In the genomic region with DNA sequence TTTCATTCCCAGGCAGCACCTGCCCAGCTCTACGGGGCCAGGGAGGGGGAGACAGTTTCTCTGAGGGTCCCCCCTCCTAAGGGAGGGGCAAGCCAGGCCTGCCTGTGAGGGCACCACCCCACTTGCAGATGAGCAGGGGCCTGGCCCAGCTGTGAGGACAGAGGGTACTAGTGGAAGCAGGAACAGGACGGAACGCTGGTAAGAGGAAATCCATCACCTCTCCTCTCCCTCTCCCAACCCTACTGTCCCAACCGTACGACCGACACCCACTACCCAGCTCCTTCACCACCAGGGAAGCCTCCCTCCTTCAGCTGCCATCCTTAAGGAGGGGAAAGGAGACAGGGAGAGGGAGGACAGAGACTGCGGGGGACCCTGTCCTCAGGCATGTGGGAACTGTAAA, we compare ENCODE assay signal across 18 cellular contexts. TPM values are rescaled to one million over a fixed set of nuclear protein-coding genes. Genes with fewer than 3 reads are reported as not detected.
DNase-seq lines count a peak whose midpoint lies in the region; ATAC-seq, FAIRE-seq and TF ChIP-seq lines count a peak whose summit lies in the region.
"Had no signal": no experiment of that assay in that cellular context is flagged by ENCODE, and none has a peak within 500 bp of the region (broad histone marks: within the 10 kb centered on the region; RNA-seq: fewer than 3 reads in every experiment).

No MANE protein-coding gene starts in this region.

- H3K27me3 Mint-ChIP-seq in H9 (ENCODE audit: low read depth), result no peaks in the 10 kb centered on the region
- H3K27me3 Mint-ChIP-seq in activated T-helper 2 cell treated with anti-CD3 and anti-CD28 coated beads, Interferon-gamma antibody, Interleukin-2, Interleukin-4, amounts not matched to agents 10 μg/mL and 5 μg/mL and 100 μg/mL, durations not matched to agents 14 hours and 24 hours and 36 hours (ENCODE audit: low read depth), result no peaks in the 10 kb centered on the region

- no peak overlapping the region for H2AK5ac ChIP-seq in H9 (ENCODE audit: insufficient read length, low read length)

- WGBS in H9 (ENCODE audit: extremely low coverage, insufficient read length, low lambda C conversion rate), result no CpG with 5 or more reads among the region's 7 CpGs
- 60% methylated on average over 6 of the region's 7 CpGs for WGBS in K562 (ENCODE audit: insufficient coverage, low coverage, missing lambda C conversion rate)

- H4K91ac ChIP-seq in H9 (ENCODE audit: insufficient read length, low read depth, low read length), result no peak overlapping the region

- H3K79me1 ChIP-seq in H9 (ENCODE audit: insufficient read depth, low read depth, low read length, poor library complexity, severe bottlenecking), result no peaks in the 10 kb centered on the region

- FAIRE-seq in K562 (lab: Jason Lieb, UNC), result no peak
- FAIRE-seq: H54, HTR-8/SVneo had no signal

- H4K8ac ChIP-seq in H9 (replicated peaks; ENCODE audit: insufficient read length, low read depth, low read length), result no peak overlapping the region

- H3K18ac ChIP-seq in H9 (ENCODE audit: insufficient read length, low read depth, low read length), result no peak overlapping the region

- H3K4me3 ChIP-seq in AG04450 (ENCODE audit: low read depth, low read length) (no peak overlapping the region), K562 (no peak overlapping the region), osteoblast (ENCODE audit: insufficient read depth, low read length) (no peak overlapping the region)
- H3K4me3 ChIP-seq: BLaER1 had no signal

- no peak for DNase-seq in AG04450 (ENCODE audit: low read depth, low spot score)
- no peak for DNase-seq in H9
- DNase-seq in K562 (ENCODE audit: extremely low read depth in 1 of 4, low spot score in 3 of 4), result no peak
- DNase-seq in osteoblast (ENCODE audit: insufficient read length, low spot score, missing footprints), result peak; percentile 77
- DNase-seq in activated T-helper 2 cell treated with anti-CD3 and anti-CD28 coated beads, Interferon-gamma antibody, Interleukin-2, Interleukin-4, amounts not matched to agents 10 μg/mL and 5 μg/mL and 100 μg/mL, durations not matched to agents 14 hours and 24 hours and 36 hours (ENCODE audit: low spot score), result no peak
- no peak for DNase-seq in left colon
- no peak for DNase-seq in RWPE1 (ENCODE audit: low spot score)
- DNase-seq: AML-193; Caco-2; CD8-positive, alpha-beta memory T cell; DND-41; GDM1; HFFc6 had no signal

- H3K9me1 ChIP-seq in K562 (ENCODE audit: control insufficient read depth, insufficient read depth, low read length), result no peaks in the 10 kb centered on the region

- no peak overlapping the region for H3K23ac ChIP-seq in H9 (ENCODE audit: insufficient read length, low read depth, low read length)

- H2BK12ac ChIP-seq in H9 (ENCODE audit: insufficient read length, low read depth, low read length), result no peak overlapping the region

- H3K23me2 ChIP-seq in H9 (ENCODE audit: insufficient read length, low read depth, low read length, poor library complexity, severe bottlenecking), result no peaks in the 10 kb centered on the region

- H3K36me3 ChIP-seq in K562 (ENCODE audit: control insufficient read depth, insufficient read depth, low read length) (no peaks in the 10 kb centered on the region), osteoblast (ENCODE audit: insufficient read depth, low read length) (no peaks in the 10 kb centered on the region)
- H3K36me3 ChIP-seq: BLaER1 had no signal

- intact Hi-C loops in K562 (cut with micrococcal nuclease), result no loop called here
- intact Hi-C loops in activated T-helper 2 cell treated with anti-CD3 and anti-CD28 coated beads, Interferon-gamma antibody, Interleukin-2, Interleukin-4, amounts not matched to agents 10 μg/mL and 5 μg/mL and 100 μg/mL, durations not matched to agents 14 hours and 24 hours and 36 hours (cut with micrococcal nuclease), result no loop called here
- intact Hi-C loops in left colon (cut with DNase I, micrococcal nuclease), result no loop called here

- H3K4me3 Mint-ChIP-seq in H9, result no peak overlapping the region
- no peak overlapping the region for H3K4me3 Mint-ChIP-seq in activated T-helper 2 cell treated with anti-CD3 and anti-CD28 coated beads, Interferon-gamma antibody, Interleukin-2, Interleukin-4, amounts not matched to agents 10 μg/mL and 5 μg/mL and 100 μg/mL, durations not matched to agents 14 hours and 24 hours and 36 hours (ENCODE audit: low read depth)
- H3K4me3 Mint-ChIP-seq: CD8-positive, alpha-beta memory T cell; HFFc6 had no signal

- ATAC-seq in K562 (no peak), GM21515 (IDR thresholded peaks at IDR 0.05; ENCODE audit: unreplicated experiment) (no peak), left colon (no peak)

- H3K4me1 ChIP-seq in H9 (ENCODE audit: insufficient read depth, low read length) (no peaks in the 10 kb centered on the region), K562 (replicated peaks in 1 of 2; ENCODE audit: control insufficient read depth in 2 of 2, insufficient read depth in 2 of 2, low read length in 2 of 2) (peaks cover 6 to 54% of the 10 kb centered on the region in 2 experiments; a peak in 4 of 5 replicates), osteoblast (ENCODE audit: insufficient read depth, low read length) (no peaks in the 10 kb centered on the region)
- H3K4me1 ChIP-seq: BLaER1, Caco-2 had no signal

- H2BK15ac ChIP-seq in H9 (ENCODE audit: low read depth, low read length), result no peak overlapping the region

- CTCF ChIA-PET in AG04450 (lab: Charles Lee) (no interaction called here), K562 (lab: Yijun Ruan, JAX; ENCODE audit: low intra/inter-chr PET ratio) (no interaction called here), RWPE1 (lab: Yijun Ruan, JAX) (interaction anchor here (0.5 kb wide), 1 partner anchor 40 kb away, joined by 3 read pairs; no protein-coding TSS in a partner anchor)

- TF ChIP-seq CTCF in AG04450 (IDR thresholded peaks at IDR 0.05; ENCODE audit: low read depth, low read length) (no peak), H9 (conservative IDR thresholded peaks at IDR 0.05) (no peak), K562 (IDR thresholded peaks at IDR 0.05 in 2 of 3, conservative IDR thresholded peaks at IDR 0.05 in 1 of 3; ENCODE audit: insufficient read depth in 2 of 3, low read depth in 1 of 3, low read length in 3 of 3) (no peak), osteoblast (IDR thresholded peaks at IDR 0.05; ENCODE audit: extremely low read depth, low read depth, low read length) (no peak), RWPE1 (conservative IDR thresholded peaks at IDR 0.05; ENCODE audit: low read depth) (no peak)

- peak overlapping the region; percentile 19; the same call in 1 of the 2 replicates for H3K14ac ChIP-seq in H9 (ENCODE audit: insufficient read depth, low read length)

- no peak for TF ChIP-seq POLR2A in K562 (conservative IDR thresholded peaks at IDR 0.05)

- TF ChIP-seq EP300 in K562 (IDR thresholded peaks at IDR 0.05; ENCODE audit: low read length), result no peak

- no peaks in the 10 kb centered on the region for H3K79me2 ChIP-seq in H9 (ENCODE audit: insufficient read depth, low read length)
- no peaks in the 10 kb centered on the region for H3K79me2 ChIP-seq in K562 (ENCODE audit: control insufficient read depth, insufficient read depth, low read length)
- H3K79me2 ChIP-seq in osteoblast (ENCODE audit: insufficient read depth, low read length), result no peaks in the 10 kb centered on the region

- H3K27ac ChIP-seq in AG04450 (ENCODE audit: low read depth, low read length) (peak overlapping the region; percentile 21), H9 (ENCODE audit: insufficient read length, low read depth, low read length) (no peak overlapping the region), K562 (ENCODE audit: extremely low read depth, low read depth, low read length) (no peak overlapping the region), osteoblast (ENCODE audit: low read depth, low read length) (no peak overlapping the region), RWPE1 (no peak overlapping the region)
- H3K27ac ChIP-seq: BLaER1 had no signal

- in situ Hi-C loops in K562 (cut with MboI), result no loop called here

- H3K4ac ChIP-seq in H9 (ENCODE audit: low read depth, low read length), result no peak overlapping the region

- no peak overlapping the region for H2BK120ac ChIP-seq in H9 (ENCODE audit: low read depth, low read length, poor library complexity, severe bottlenecking)

- POLR2A ChIA-PET in AG04450 (lab: Yijun Ruan, JAX) (interaction anchor here (0.5 kb wide), 1 partner anchor 1069 kb away, joined by 11 read pairs; no protein-coding TSS in a partner anchor), K562 (lab: Yijun Ruan, JAX) (interaction anchor here (0.8 kb wide), 1 partner anchor 75 kb away, joined by 3 read pairs; no protein-coding TSS in a partner anchor), RWPE1 (lab: Yijun Ruan, JAX; ENCODE audit: low non-redundant PET) (no interaction called here)

- H3K9me3 ChIP-seq in AG04450 (ENCODE audit: control insufficient read depth, insufficient read depth, low read length) (no peaks in the 10 kb centered on the region), H9 (ENCODE audit: control insufficient read depth, low read depth, low read length) (no peaks in the 10 kb centered on the region), K562 (replicated peaks; ENCODE audit: control insufficient read depth, insufficient read depth, low read depth, low read length) (no peaks in the 10 kb centered on the region), osteoblast (ENCODE audit: low read depth, low read length) (no peaks in the 10 kb centered on the region)
- H3K9me3 ChIP-seq: BLaER1, Caco-2 had no signal

- no TSS peak for BruUV-seq in K562 (replicated peaks; lab: Mats Ljungman, UMichigan)

- no peak for TF ChIP-seq RAD21 in K562 (CRISPR knock-in tag; conservative IDR thresholded peaks at IDR 0.05 in 1 of 2, IDR thresholded peaks at IDR 0.05 in 1 of 2)

- H3T11ph ChIP-seq in H9 (ENCODE audit: low read length), result no peak overlapping the region

- H4K20me1 ChIP-seq in H9 (ENCODE audit: control insufficient read depth, insufficient read depth, insufficient read length), result no peaks in the 10 kb centered on the region
- H4K20me1 ChIP-seq in K562 (replicated peaks; ENCODE audit: control insufficient read depth, insufficient read depth, low read length), result no peaks in the 10 kb centered on the region
- H4K20me1 ChIP-seq in osteoblast (ENCODE audit: insufficient read depth, low read length), result peaks cover 4% of the 10 kb centered on the region
- H4K20me1 ChIP-seq: BLaER1 had no signal

- H3K27ac Mint-ChIP-seq in H9, result peak overlapping the region; percentile 15 to 75 (median 68); a peak in 4 of 7 replicates
- no peak overlapping the region for H3K27ac Mint-ChIP-seq in activated T-helper 2 cell treated with anti-CD3 and anti-CD28 coated beads, Interferon-gamma antibody, Interleukin-2, Interleukin-4, amounts not matched to agents 10 μg/mL and 5 μg/mL and 100 μg/mL, durations not matched to agents 14 hours and 24 hours and 36 hours
- H3K27ac Mint-ChIP-seq: HFFc6 had no signal

- peaks cover 21 to 39% of the 10 kb centered on the region in 2 experiments for H3K4me1 Mint-ChIP-seq in H9
- H3K4me1 Mint-ChIP-seq in activated T-helper 2 cell treated with anti-CD3 and anti-CD28 coated beads, Interferon-gamma antibody, Interleukin-2, Interleukin-4, amounts not matched to agents 10 μg/mL and 5 μg/mL and 100 μg/mL, durations not matched to agents 14 hours and 24 hours and 36 hours (ENCODE audit: low read depth), result no peaks in the 10 kb centered on the region
- H3K4me1 Mint-ChIP-seq: CD8-positive, alpha-beta memory T cell had no signal

- H2AFZ ChIP-seq in H9 (ENCODE audit: low read length), result no peak overlapping the region
- H2AFZ ChIP-seq in K562 (ENCODE audit: low read depth, low read length), result no peak overlapping the region
- no peak overlapping the region for H2AFZ ChIP-seq in osteoblast (ENCODE audit: low read length)

- H3K27me3 ChIP-seq in AG04450 (ENCODE audit: control insufficient read depth, insufficient read depth, low read length) (peaks cover 12% of the 10 kb centered on the region), H9 (ENCODE audit: insufficient read depth, low read length) (no peaks in the 10 kb centered on the region), K562 (ENCODE audit: control insufficient read depth in 2 of 2, insufficient read depth in 2 of 2, low read length in 2 of 2) (no peaks in the 10 kb centered on the region), osteoblast (ENCODE audit: insufficient read depth, low read length) (peaks cover 3% of the 10 kb centered on the region)
- H3K27me3 ChIP-seq: BLaER1 had no signal

- no peak overlapping the region for H2BK20ac ChIP-seq in H9 (ENCODE audit: low read depth, low read length, poor library complexity, severe bottlenecking)

- no peak overlapping the region for H2BK5ac ChIP-seq in H9 (ENCODE audit: insufficient read length, low read length)

- H3K9ac ChIP-seq in H9 (ENCODE audit: extremely low read depth, insufficient read length, low read length), result no peak overlapping the region
- peak overlapping the region in 1 of 2 experiments; percentile 61; a peak in 2 of 4 replicates for H3K9ac ChIP-seq in K562 (ENCODE audit: insufficient read depth in 1 of 2, low read depth in 2 of 2, low read length in 2 of 2)
- H3K9ac ChIP-seq: BLaER1 had no signal

- no peaks in the 10 kb centered on the region for H3K36me3 Mint-ChIP-seq in H9 (ENCODE audit: insufficient read depth in 1 of 3, low read depth in 3 of 3)
- H3K36me3 Mint-ChIP-seq in activated T-helper 2 cell treated with anti-CD3 and anti-CD28 coated beads, Interferon-gamma antibody, Interleukin-2, Interleukin-4, amounts not matched to agents 10 μg/mL and 5 μg/mL and 100 μg/mL, durations not matched to agents 14 hours and 24 hours and 36 hours (ENCODE audit: low read depth), result no peaks in the 10 kb centered on the region
- H3K36me3 Mint-ChIP-seq: CD8-positive, alpha-beta memory T cell had no signal

- H4K5ac ChIP-seq in H9 (ENCODE audit: insufficient read length, low read depth, low read length), result no peak overlapping the region

- no peak overlapping the region for H3K56ac ChIP-seq in H9 (ENCODE audit: insufficient read length, low read depth, low read length)

- H3K4me2 ChIP-seq in H9 (ENCODE audit: insufficient read depth, insufficient read length, low read length) (no peak overlapping the region), K562 (ENCODE audit: insufficient read depth, low read length) (no peak overlapping the region), osteoblast (ENCODE audit: insufficient read depth, low read length) (no peak overlapping the region)
- H3K4me2 ChIP-seq: BLaER1 had no signal

- no peaks in the 10 kb centered on the region for H3K9me3 Mint-ChIP-seq in H9
- H3K9me3 Mint-ChIP-seq in activated T-helper 2 cell treated with anti-CD3 and anti-CD28 coated beads, Interferon-gamma antibody, Interleukin-2, Interleukin-4, amounts not matched to agents 10 μg/mL and 5 μg/mL and 100 μg/mL, durations not matched to agents 14 hours and 24 hours and 36 hours, result no peaks in the 10 kb centered on the region
- H3K9me3 Mint-ChIP-seq: CD8-positive, alpha-beta memory T cell; HFFc6 had no signal

RNA-seq across cellular contexts. Expression of gene SPDEF, which starts 12.7 kb away (rescaled TPM):
- polyA plus RNA-seq in AG04450 (2011; rRNA removed), result 0.04 TPM in 1 of 2 replicates, not detected in the other
- not detected in 2 replicates for polyA minus RNA-seq in AG04450 (2011; rRNA and poly(A)+ RNA removed)
- total RNA-seq in H9 (2021), result 0.15 and 0.22 TPM in 2 replicates
- not detected in 2 replicates for total RNA-seq in K562 (2011; cell fraction: chromatin; rRNA removed; ENCODE audit: low replicate concordance)
- 0.13 TPM in 1 of 2 replicates, not detected in the other for total RNA-seq in K562 (2011; cell fraction: nucleolus; rRNA removed)
- 0.29 TPM in 1 of 2 replicates, not detected in the other for total RNA-seq in K562 (2011; cell fraction: nucleoplasm; rRNA removed)
- total RNA-seq in K562 (2014; rRNA removed), result 0.08 TPM in 1 of 2 replicates, not detected in the other
- total RNA-seq in K562 (2014; rRNA removed; fragmentation: Illumina TruSeq; extraction: Trizol), result not detected in 2 replicates
- 0.11 and 0.15 TPM in 2 replicates for total RNA-seq in K562 (2015; rRNA removed; fragmentation: Illumina TruSeq; extraction: Trizol)
- total RNA-seq in K562 (2021), result 0.11 and 0.16 TPM in 2 replicates
- polyA plus RNA-seq in K562 (2011; rRNA removed), result 0.04 and 0.08 TPM in 2 replicates
- 0.13 and 0.16 TPM in 2 replicates for polyA plus RNA-seq in K562 (2011; cell fraction: cytosol; rRNA removed)
- polyA plus RNA-seq in K562 (2011; cell fraction: nucleus; rRNA removed), result 0.23 and 0.35 TPM in 2 replicates
- 0.05 TPM in 1 of 2 replicates, not detected in the other for polyA plus RNA-seq in K562 (2012)
- 0.10 TPM in 1 of 2 replicates, not detected in the other for polyA plus RNA-seq in K562 (2014; fragmentation: Illumina TruSeq; extraction: Trizol)
- not detected for polyA plus RNA-seq in K562 (2014; fragmentation: Nextera tagmentation; extraction: Ambion mirVana)
- polyA plus RNA-seq in K562 (2014; rRNA removed), result 0.08 and 0.12 TPM in 2 replicates
- not detected in 2 replicates for polyA minus RNA-seq in K562 (2011; rRNA and poly(A)+ RNA removed)
- polyA minus RNA-seq in K562 (2011; cell fraction: cytosol; rRNA and poly(A)+ RNA removed), result not detected in 2 replicates
- not detected in 2 replicates for polyA minus RNA-seq in K562 (2011; cell fraction: nucleus; rRNA and poly(A)+ RNA removed)
- 0.29 TPM in 1 of 2 replicates, not detected in the other for total RNA-seq in osteoblast
- total RNA-seq in activated T-helper 2 cell treated with anti-CD3 and anti-CD28 coated beads, Interferon-gamma antibody, Interleukin-2, Interleukin-4, amounts not matched to agents 10 μg/mL and 5 μg/mL and 100 μg/mL, durations not matched to agents 14 hours and 24 hours and 36 hours, result 0.09 and 0.16 TPM in 2 replicates
- total RNA-seq in left colon, result 10 to 100 TPM; 59.4 to 73.5 TPM
- total RNA-seq: A673; CD8-positive, alpha-beta memory T cell; HFFc6 had no signal
- polyA plus RNA-seq: CD8-positive, alpha-beta memory T cell had no signal

Comparison
In these comparisons a context has a peak if more than half of its experiments do, and no peak if none do; other contexts are left out.
1. RNA of gene SPDEF, which starts 12.7 kb away (total RNA-seq): 59.4 to 73.5 TPM in left colon; 0.09 to 0.16 TPM in activated T-helper 2 cell treated with anti-CD3 and anti-CD28 coated beads, Interferon-gamma antibody, Interleukin-2, Interleukin-4, amounts not matched to agents 10 μg/mL and 5 μg/mL and 100 μg/mL, durations not matched to agents 14 hours and 24 hours and 36 hours, 0.15 to 0.22 TPM in H9, 0.08 to 0.29 TPM in K562 and 0.29 TPM in osteoblast; every median in the first group is over 10 times any median in the second.